Comparison of ENCODE assay signal across 10 cellular contexts in the genomic region with DNA sequence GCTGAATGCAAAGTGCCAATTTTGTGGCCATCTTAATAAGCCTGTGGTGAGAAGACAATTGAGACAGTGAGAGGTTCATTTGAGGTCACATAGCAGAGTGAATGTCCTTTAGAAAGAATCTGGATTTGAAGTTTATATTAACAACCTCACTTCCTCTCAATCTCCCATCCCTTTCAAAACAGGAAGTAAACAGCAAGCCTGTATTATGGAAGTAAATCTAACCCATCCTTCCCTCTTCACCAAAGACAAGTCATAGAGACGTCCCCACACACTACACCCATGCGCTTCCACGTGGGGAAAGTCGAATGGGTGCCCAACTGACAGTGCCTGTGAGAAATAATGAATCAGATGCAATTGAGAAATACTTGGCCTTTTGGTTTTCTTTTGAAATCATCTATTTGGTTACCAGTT. TPM values are rescaled to one million over a fixed set of nuclear protein-coding genes. Genes with fewer than 3 reads are reported as not detected.
A peak's percentile ranks its signal among the peaks of the same experiment; 100 is the strongest.
DNase-seq lines count a peak whose midpoint lies in the region; ATAC-seq, FAIRE-seq and TF ChIP-seq lines count a peak whose summit lies in the region.
"Had no signal": no experiment of that assay in that cellular context is flagged by ENCODE, and none has a peak within 500 bp of the region (broad histone marks: within the 10 kb centered on the region; RNA-seq: fewer than 3 reads in every experiment).

No MANE protein-coding gene starts in this region.

- H3K27me3 ChIP-seq in RWPE2 (ENCODE audit: insufficient read depth, poor library complexity, severe bottlenecking) (no peaks in the 10 kb centered on the region), small intestine (ENCODE audit: control insufficient read depth in 2 of 2, insufficient read depth in 2 of 2, low read length in 2 of 2) (no peaks in the 10 kb centered on the region)

- H3K4me3 Mint-ChIP-seq in CD14-positive monocyte: peak overlapping the region in 1 of 2 donors; percentile 31
- H3K4me3 Mint-ChIP-seq in glutamatergic neuron (ENCODE audit: unreplicated experiment): no peak overlapping the region

- WGBS in small intestine, 3 donors: 38 to 74% (median 66%) methylated on average over 4 of the region's 4 CpGs

- H3K27ac ChIP-seq in RWPE2 (ENCODE audit: poor library complexity, severe bottlenecking) (peak overlapping the region; percentile 4), small intestine (ENCODE audit: low read depth in 1 of 2, low read length in 1 of 2) (no peak overlapping the region)

- no peaks in the 10 kb centered on the region for H3K36me3 Mint-ChIP-seq in CD14-positive monocyte
- H3K36me3 Mint-ChIP-seq in glutamatergic neuron (ENCODE audit: unreplicated experiment): no peaks in the 10 kb centered on the region

- H3K27ac Mint-ChIP-seq in CD14-positive monocyte: peak overlapping the region; percentile 88 to 98 (median 95)
- no peak overlapping the region for H3K27ac Mint-ChIP-seq in glutamatergic neuron (ENCODE audit: unreplicated experiment)

- no peak overlapping the region for H3K4me3 ChIP-seq in RWPE2 (ENCODE audit: severe bottlenecking)
- H3K4me3 ChIP-seq in cardiac fibroblast (replicated peaks in 1 of 2; ENCODE audit: low read depth in 2 of 2, low read length in 2 of 2): no peak overlapping the region
- H3K4me3 ChIP-seq in small intestine (ENCODE audit: low read depth in 1 of 2, low read length in 2 of 2): no peak overlapping the region
- H3K4me3 ChIP-seq: GM12878 had no signal

- ATAC-seq in RWPE2 (ENCODE audit: low read depth): peak; percentile 56; the same call in 2 of the 3 replicates
- ATAC-seq: GM12878 had no signal

- H3K9me3 ChIP-seq in RWPE2 (ENCODE audit: severe bottlenecking) (no peaks in the 10 kb centered on the region), small intestine (ENCODE audit: control insufficient read depth, low read depth) (no peaks in the 10 kb centered on the region)

- H3K36me3 ChIP-seq in RWPE2 (ENCODE audit: low read depth) (no peaks in the 10 kb centered on the region), small intestine (ENCODE audit: control insufficient read depth in 2 of 2, insufficient read depth in 2 of 2, low read length in 2 of 2) (no peaks in the 10 kb centered on the region)

- TF ChIP-seq CTCF in CD14-positive monocyte (IDR thresholded peaks at IDR 0.05): no peak
- no peak for TF ChIP-seq CTCF in RWPE2 (IDR thresholded peaks at IDR 0.05; ENCODE audit: poor library complexity, severe bottlenecking)
- no peak for TF ChIP-seq CTCF in cardiac fibroblast (IDR thresholded peaks at IDR 0.05; ENCODE audit: low read depth, low read length)
- TF ChIP-seq CTCF in glutamatergic neuron (IDR thresholded peaks at IDR 0.05; ENCODE audit: partially characterized antibody, unreplicated experiment): no peak

- no peak for FAIRE-seq in small intestine (lab: Jason Lieb, UNC)
- FAIRE-seq: GM12878, TTC549 had no signal

- H3K9me3 Mint-ChIP-seq in CD14-positive monocyte: no peaks in the 10 kb centered on the region
- peaks cover 4% of the 10 kb centered on the region for H3K9me3 Mint-ChIP-seq in glutamatergic neuron (ENCODE audit: unreplicated experiment)

- H3K4me1 ChIP-seq in RWPE2 (ENCODE audit: insufficient read depth, poor library complexity, severe bottlenecking) (peaks cover 31% of the 10 kb centered on the region), small intestine (ENCODE audit: control insufficient read depth in 2 of 2, insufficient read depth in 1 of 2, low read depth in 1 of 2, low read length in 1 of 2) (no peaks in the 10 kb centered on the region)

- intact Hi-C loops in CD14-positive monocyte (cut with micrococcal nuclease) (loop anchor here in 1 of 2 donors (2.0 kb wide), 1 partner anchor 32 kb away; no protein-coding TSS in a partner anchor), posterior vena cava (cut with DNase I) (no loop called here)

- DNase-seq in CD14-positive monocyte (ENCODE audit: low spot score) (peak; percentile 94), RWPE2 (ENCODE audit: low spot score) (no peak), cardiac fibroblast (ENCODE audit: low read depth in 2 of 2) (peak; percentile 62 to 90), posterior vena cava (ENCODE audit: low spot score) (peak; percentile 83), NCI-H1092 (lab: John Stamatoyannopoulos, UW) (no peak), glutamatergic neuron (no peak), small intestine (no peak)
- DNase-seq in effector CD4-positive, alpha-beta T cell: no peak

- peaks cover 0 to 2% (median under 1%) of the 10 kb centered on the region in 3 donors for H3K27me3 Mint-ChIP-seq in CD14-positive monocyte (ENCODE audit: low read depth in 3 of 3)
- no peaks in the 10 kb centered on the region for H3K27me3 Mint-ChIP-seq in glutamatergic neuron (ENCODE audit: unreplicated experiment)

- H3K4me1 Mint-ChIP-seq in CD14-positive monocyte (peaks cover 37% of the 10 kb centered on the region), glutamatergic neuron (ENCODE audit: low read depth, unreplicated experiment) (peaks cover 8% of the 10 kb centered on the region)

RNA-seq across cellular contexts. Expression of a gene that starts 28.8 kb away (rescaled TPM):
- polyA plus RNA-seq in CD14-positive monocyte: 100 to 1,000 TPM; 259 to 273 TPM
- 10 to 100 TPM; 47.7 to 53.3 TPM for total RNA-seq in posterior vena cava
- total RNA-seq in glutamatergic neuron (ENCODE audit: unreplicated experiment): 27.1 TPM
- 10 to 100 TPM; 34.0 to 83.0 (median 60.3) TPM for polyA plus RNA-seq in small intestine

RNA-seq across cellular contexts. Expression of a gene that starts 49.1 kb away (rescaled TPM):
- polyA plus RNA-seq in CD14-positive monocyte (1 to 10 TPM; 2.7 to 3.9 TPM), small intestine (10 to 100 TPM in 1 of 3 donors, 1 to 10 TPM in 2; 3.8 to 14.6 (median 4.3) TPM)
- total RNA-seq in posterior vena cava (10 to 100 TPM; 12.7 to 16.8 TPM), glutamatergic neuron (ENCODE audit: unreplicated experiment) (36.2 TPM)

RNA-seq across cellular contexts. Expression of a gene that starts 49.5 kb away (rescaled TPM):
- 10 to 100 TPM; 13.6 to 16.2 TPM for polyA plus RNA-seq in CD14-positive monocyte
- 10 to 100 TPM; 11.9 to 17.8 TPM for total RNA-seq in posterior vena cava
- total RNA-seq in glutamatergic neuron (ENCODE audit: unreplicated experiment): 30.9 TPM
- 1 to 10 TPM; 8.1 to 9.2 (median 8.5) TPM for polyA plus RNA-seq in small intestine

Comparison
In these comparisons a context has a peak if more than half of its experiments do, and no peak if none do; other contexts are left out.
1. DNase-seq: peak in CD14-positive monocyte (single experiment), cardiac fibroblast (2 of 2) and posterior vena cava (single experiment); none in RWPE2 (single experiment), effector CD4-positive, alpha-beta T cell (single experiment), NCI-H1092 (single experiment), glutamatergic neuron (single experiment) and small intestine (single experiment).